ENCODE assay signal across 13 cellular contexts in genomic region chr17:82649501-82650261, GRCh38. TPM values are rescaled to one million over a fixed set of nuclear protein-coding genes. Genes with fewer than 3 reads are reported as not detected.
A peak's percentile ranks its signal among the peaks of the same experiment; 100 is the strongest.
DNase-seq lines count a peak whose midpoint lies in the region; ATAC-seq and TF ChIP-seq lines count a peak whose summit lies in the region.
"Had no signal": no experiment of that assay in that cellular context is flagged by ENCODE, and none has a peak within 500 bp of the region (broad histone marks: within the 10 kb centered on the region; RNA-seq: fewer than 3 reads in every experiment).

No MANE protein-coding gene starts in this region.

- H3K27ac Mint-ChIP-seq in CD14-positive monocyte: peak overlapping the region in 3 of 7 donors; percentile 27 to 65 (median 62)
- peak overlapping the region; percentile 79 for H3K27ac Mint-ChIP-seq in central memory CD8-positive, alpha-beta T cell (ENCODE audit: low read depth)

- H3K9me3 Mint-ChIP-seq in CD14-positive monocyte: no peaks in the 10 kb centered on the region
- no peaks in the 10 kb centered on the region for H3K9me3 Mint-ChIP-seq in central memory CD8-positive, alpha-beta T cell

- H3K4me3 Mint-ChIP-seq in CD14-positive monocyte: peak overlapping the region; percentile 31 to 46
- H3K4me3 Mint-ChIP-seq in central memory CD8-positive, alpha-beta T cell: peak overlapping the region; percentile 46

- H3K23ac ChIP-seq in neuronal stem cell (ENCODE audit: low read depth, low read length, poor library complexity): peak overlapping the region; percentile 26

- H3K4me3 ChIP-seq in HUES6 (ENCODE audit: low read depth, low read length) (no peak overlapping the region), neuronal stem cell (ENCODE audit: low read length in 2 of 2) (peak overlapping the region; percentile 19 to 62)

- intact Hi-C loops in CD14-positive monocyte (cut with micrococcal nuclease): loop anchor here (2.0 to 5.0 kb wide), 6 partner anchors 48 to 199 kb away; partner anchors contain the start of genes RAB40B (in 2 of the 2), CYBC1 (in 1 of the 2), FN3KRP (in 1 of the 2) and TBCD (in 1 of the 2)

- H3K79me1 ChIP-seq in neuronal stem cell (ENCODE audit: low read depth, low read length): peaks cover 10% of the 10 kb centered on the region

- H3K18ac ChIP-seq in neuronal stem cell (ENCODE audit: low read length): peak overlapping the region; percentile 98

- peaks cover 9% of the 10 kb centered on the region; the same call in 1 of the 2 replicates for H3K4me1 ChIP-seq in HUES6 (ENCODE audit: control insufficient read depth, insufficient read depth, low read length)
- peaks cover 5 to 6% of the 10 kb centered on the region in 2 donors for H3K4me1 ChIP-seq in neuronal stem cell (ENCODE audit: control insufficient read depth in 2 of 2, insufficient read depth in 1 of 2, low read depth in 1 of 2, low read length in 2 of 2)

- peak overlapping the region; percentile 81 for H2AK5ac ChIP-seq in neuronal stem cell (ENCODE audit: low read depth, low read length)

- H3K9ac ChIP-seq in HUES6 (ENCODE audit: low read length) (peak overlapping the region; percentile 36), neuronal stem cell (ENCODE audit: low read depth, low read length, poor library complexity) (no peak overlapping the region)
- H3K9ac ChIP-seq: parathyroid adenoma had no signal

- TF ChIP-seq CTCF in CD14-positive monocyte (IDR thresholded peaks at IDR 0.05): no peak

- no peak for ATAC-seq in central memory CD8-positive, alpha-beta T cell (replicated peaks; ENCODE audit: extremely low read depth, poor library complexity, severe bottlenecking)
- no peak for ATAC-seq in HG03460 (IDR thresholded peaks at IDR 0.05; ENCODE audit: unreplicated experiment)
- ATAC-seq in GM19328 (IDR thresholded peaks at IDR 0.05; ENCODE audit: unreplicated experiment): no peak

- no peak overlapping the region for H3K4ac ChIP-seq in neuronal stem cell (ENCODE audit: low read length)

- DNase-seq in CD14-positive monocyte (ENCODE audit: low spot score): no peak
- DNase-seq in central memory CD8-positive, alpha-beta T cell (ENCODE audit: low spot score in 2 of 2): no peak
- DNase-seq in neuronal stem cell (ENCODE audit: low spot score): no peak
- no peak for DNase-seq in NCI-H2227 (lab: John Stamatoyannopoulos, UW; ENCODE audit: unreplicated experiment)
- DNase-seq in EL: no peak
- DNase-seq: MM.1S, NCI-H510A, SIG-M5 had no signal

- peaks cover 24% of the 10 kb centered on the region for H3K4me1 Mint-ChIP-seq in CD14-positive monocyte
- peaks cover 29% of the 10 kb centered on the region for H3K4me1 Mint-ChIP-seq in central memory CD8-positive, alpha-beta T cell

- no peak overlapping the region for H2BK15ac ChIP-seq in neuronal stem cell (ENCODE audit: low read length)

- H3K27me3 ChIP-seq in HUES6 (ENCODE audit: control insufficient read depth, insufficient read depth, low read length): peaks cover 13% of the 10 kb centered on the region
- no peaks in the 10 kb centered on the region for H3K27me3 ChIP-seq in neuronal stem cell (ENCODE audit: control insufficient read depth in 3 of 3, insufficient read depth in 3 of 3, low read depth in 1 of 3, low read length in 3 of 3)
- H3K27me3 ChIP-seq: thyroid gland had no signal

- no peak overlapping the region for H2BK120ac ChIP-seq in neuronal stem cell (ENCODE audit: low read depth, low read length)

- H2AFZ ChIP-seq in neuronal stem cell (ENCODE audit: low read length): peak overlapping the region; percentile 92

- H3K9me3 ChIP-seq in HUES6 (ENCODE audit: control insufficient read depth, insufficient read depth, low read depth, low read length) (no peaks in the 10 kb centered on the region), neuronal stem cell (replicated peaks in 1 of 2; ENCODE audit: control insufficient read depth in 2 of 2, insufficient read depth in 1 of 2, low read depth in 1 of 2, low read length in 2 of 2) (no peaks in the 10 kb centered on the region)
- H3K9me3 ChIP-seq: thyroid gland had no signal

- H3K27me3 Mint-ChIP-seq in CD14-positive monocyte (ENCODE audit: low read depth in 3 of 3): peaks cover 0 to 2% (median 0%) of the 10 kb centered on the region in 3 donors
- no peaks in the 10 kb centered on the region for H3K27me3 Mint-ChIP-seq in central memory CD8-positive, alpha-beta T cell

- H3K14ac ChIP-seq in neuronal stem cell (ENCODE audit: low read length): no peak overlapping the region

- peaks cover 1 to 10% of the 10 kb centered on the region in 2 donors for H3K36me3 Mint-ChIP-seq in CD14-positive monocyte
- peaks cover 15% of the 10 kb centered on the region for H3K36me3 Mint-ChIP-seq in central memory CD8-positive, alpha-beta T cell (ENCODE audit: insufficient read depth)

- peaks cover under 1% of the 10 kb centered on the region; the same call in 1 of the 2 replicates for H3K36me3 ChIP-seq in HUES6 (ENCODE audit: control insufficient read depth, insufficient read depth, low read length)
- H3K36me3 ChIP-seq in neuronal stem cell (replicated peaks in 1 of 2; ENCODE audit: control insufficient read depth in 2 of 2, insufficient read depth in 2 of 2, low read length in 2 of 2): peaks cover 0 to 8% of the 10 kb centered on the region in 2 donors
- H3K36me3 ChIP-seq: thyroid gland had no signal

- WGBS in neuronal stem cell (ENCODE audit: extremely low coverage in 2 of 2, insufficient read length in 2 of 2, insufficient replicate concordance in 1 of 2), 2 donors: no CpG with 5 or more reads among the region's 22 CpGs

- H3K4me2 ChIP-seq in neuronal stem cell (ENCODE audit: insufficient read depth, low read length, poor library complexity, severe bottlenecking): no peak overlapping the region

- H4K91ac ChIP-seq in neuronal stem cell (ENCODE audit: low read depth, low read length, poor library complexity): no peak overlapping the region

- H2BK12ac ChIP-seq in neuronal stem cell (ENCODE audit: low read length): no peak overlapping the region

- peak overlapping the region; percentile 27 for H2BK5ac ChIP-seq in neuronal stem cell (ENCODE audit: low read length)

- H4K8ac ChIP-seq in neuronal stem cell (ENCODE audit: low read depth, low read length): no peak overlapping the region

- H3K27ac ChIP-seq in HUES6 (ENCODE audit: low read depth, low read length) (no peak overlapping the region), neuronal stem cell (replicated peaks; ENCODE audit: low read length) (no peak overlapping the region)

RNA-seq across cellular contexts. Expression of gene WDR45B, which starts 1.4 kb away (rescaled TPM):
- 10 to 100 TPM; 42.6 to 60.3 TPM for polyA plus RNA-seq in CD14-positive monocyte
- 67.8 TPM for polyA plus RNA-seq in neuronal stem cell (2013, experiment 1 of 2)
- polyA plus RNA-seq in neuronal stem cell (2013, experiment 2 of 2): 69.8 TPM

RNA-seq across cellular contexts. Expression of gene RAB40B, which starts 48.8 kb away (rescaled TPM):
- polyA plus RNA-seq in CD14-positive monocyte: under 1 TPM; 0.75 to 0.95 TPM
- polyA plus RNA-seq in neuronal stem cell (2013, experiment 1 of 2): 9.4 TPM
- polyA plus RNA-seq in neuronal stem cell (2013, experiment 2 of 2): 10.4 TPM
